ENCODE assay signal across 8 cellular contexts in the genomic region with DNA sequence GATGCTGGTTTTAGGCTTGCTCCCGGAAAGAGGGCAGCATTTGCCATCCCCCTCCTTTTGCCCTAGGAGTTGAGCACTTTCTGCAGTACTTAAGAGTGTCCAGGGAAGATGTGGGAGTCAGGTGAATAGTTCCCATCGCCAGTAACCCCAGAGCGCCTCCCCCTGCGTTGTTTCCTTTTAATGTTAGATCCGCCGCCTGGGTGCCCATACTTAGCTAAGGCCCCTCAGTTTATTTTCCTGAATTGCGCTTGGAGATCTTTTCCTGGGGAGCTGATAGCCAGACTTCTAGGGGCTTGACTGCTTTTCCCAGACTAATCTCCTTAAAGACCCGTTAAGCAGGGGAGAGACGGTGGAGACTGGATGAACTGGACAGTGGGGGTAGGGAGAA. TPM values are rescaled to one million over a fixed set of nuclear protein-coding genes. Genes with fewer than 3 reads are reported as not detected.
DNase-seq lines count a peak whose midpoint lies in the region; ATAC-seq and TF ChIP-seq lines count a peak whose summit lies in the region.

No MANE protein-coding gene starts in this region.

- WGBS in esophagus muscularis mucosa, result 0% methylated on average over 9 of the region's 9 CpGs

- POLR2A ChIA-PET in AG04450 (lab: Yijun Ruan, JAX), result no interaction called here
- POLR2A ChIA-PET in CD4-positive, alpha-beta memory T cell (lab: Charles Lee; ENCODE audit: partially characterized antibody), result no interaction called here

- peaks cover 0 to 3% (median 0%) of the 10 kb centered on the region in 8 donors for H3K9me3 Mint-ChIP-seq in CD4-positive, alpha-beta memory T cell

- H3K27ac Mint-ChIP-seq in CD4-positive, alpha-beta memory T cell, result no peak overlapping the region

- peaks cover 11 to 73% (median 55%) of the 10 kb centered on the region in 4 donors for H3K4me1 ChIP-seq in esophagus muscularis mucosa
- no peaks in the 10 kb centered on the region for H3K4me1 ChIP-seq in CD4-positive, alpha-beta memory T cell (ENCODE audit: insufficient read depth, low read length)

- H3K27me3 ChIP-seq in AG04450 (ENCODE audit: control insufficient read depth, insufficient read depth, low read length), result no peaks in the 10 kb centered on the region
- H3K27me3 ChIP-seq in esophagus muscularis mucosa, result peaks cover 0 to 17% (median 0%) of the 10 kb centered on the region in 4 donors
- H3K27me3 ChIP-seq in CD4-positive, alpha-beta memory T cell (ENCODE audit: insufficient read depth, low read length), result no peaks in the 10 kb centered on the region

- TF ChIP-seq CTCF in AG04450 (IDR thresholded peaks at IDR 0.05; ENCODE audit: low read depth, low read length) (no peak), esophagus muscularis mucosa (IDR thresholded peaks at IDR 0.05) (no peak), omental fat pad (IDR thresholded peaks at IDR 0.05) (no peak)

- peak overlapping the region in 1 of 8 donors; percentile 43 for H3K4me3 Mint-ChIP-seq in CD4-positive, alpha-beta memory T cell

- TF ChIP-seq EP300 in esophagus muscularis mucosa (IDR thresholded peaks at IDR 0.05), result no peak

- peak overlapping the region; percentile 7; the same call in 1 of the 2 replicates for H3K4me3 ChIP-seq in AG04450 (ENCODE audit: low read depth, low read length)
- H3K4me3 ChIP-seq in esophagus muscularis mucosa, result peak overlapping the region; percentile 65 to 80 (median 74)
- no peak overlapping the region for H3K4me3 ChIP-seq in CD4-positive, alpha-beta memory T cell (ENCODE audit: low read length in 2 of 2)

- no peaks in the 10 kb centered on the region for H3K36me3 ChIP-seq in esophagus muscularis mucosa
- H3K36me3 ChIP-seq in CD4-positive, alpha-beta memory T cell (ENCODE audit: insufficient read depth, low read length), result no peaks in the 10 kb centered on the region

- H3K36me3 Mint-ChIP-seq in CD4-positive, alpha-beta memory T cell, result no peaks in the 10 kb centered on the region

- peaks cover 0 to 6% (median under 1%) of the 10 kb centered on the region in 4 donors for H3K4me1 Mint-ChIP-seq in CD4-positive, alpha-beta memory T cell

- CTCF ChIA-PET in AG04450 (lab: Charles Lee), result no interaction called here
- CTCF ChIA-PET in CD4-positive, alpha-beta memory T cell (lab: Charles Lee; ENCODE audit: partially characterized antibody), result no interaction called here

- H3K9me3 ChIP-seq in AG04450 (ENCODE audit: control insufficient read depth, insufficient read depth, low read length) (peaks cover 35% of the 10 kb centered on the region), esophagus muscularis mucosa (no peaks in the 10 kb centered on the region)
- no peaks in the 10 kb centered on the region for H3K9me3 ChIP-seq in CD4-positive, alpha-beta memory T cell (ENCODE audit: control insufficient read depth in 1 of 2, low read length in 2 of 2)

- H3K27me3 Mint-ChIP-seq in CD4-positive, alpha-beta memory T cell, result peaks cover 22 to 25% of the 10 kb centered on the region in 2 donors

- TF ChIP-seq POLR2A in esophagus muscularis mucosa (IDR thresholded peaks at IDR 0.05; ENCODE audit: low read depth), result no peak

- peak; percentile 1 for ATAC-seq in omental fat pad (ENCODE audit: low FRiP score)
- no peak for ATAC-seq in GM19023 (IDR thresholded peaks at IDR 0.05; ENCODE audit: unreplicated experiment)

- no peak for DNase-seq in AG04450 (ENCODE audit: low read depth, low spot score)
- peak; percentile 66 for DNase-seq in NCI-H524 treated with DMSO at 0.1 percent for 48 hours (lab: John Stamatoyannopoulos, UW)
- DNase-seq in esophagus muscularis mucosa (ENCODE audit: extremely low spot score), result no peak
- no peak for DNase-seq in omental fat pad (ENCODE audit: low spot score)
- DNase-seq in NCI-H2107 (lab: John Stamatoyannopoulos, UW), result no peak
- DNase-seq in activated T-cell treated with anti-CD3 and anti-CD28 coated beads, Interleukin-2, amount 50 U/mL, for 48 hours, result no peak
- DNase-seq in CD4-positive, alpha-beta memory T cell, result no peak

- H3K27ac ChIP-seq in AG04450 (ENCODE audit: low read depth, low read length) (no peak overlapping the region), esophagus muscularis mucosa (replicated peaks in 1 of 4) (peak overlapping the region; percentile 83 to 87 (median 84))
- H3K27ac ChIP-seq in CD4-positive, alpha-beta memory T cell (ENCODE audit: low read depth, low read length), result no peak overlapping the region

- intact Hi-C loops in esophagus muscularis mucosa (cut with DNase I), result loop anchor here (1.0 kb wide), 1 partner anchor 74 kb away; no protein-coding TSS in a partner anchor
- intact Hi-C loops in CD4-positive, alpha-beta memory T cell (cut with micrococcal nuclease), result no loop called here

RNA-seq across cellular contexts. Expression of gene PCDHAC2, which starts 0.4 kb away (rescaled TPM):
- not detected in 2 replicates for polyA plus RNA-seq in AG04450 (2011; rRNA removed)
- not detected in 2 replicates for polyA minus RNA-seq in AG04450 (2011; rRNA and poly(A)+ RNA removed)
- total RNA-seq in esophagus muscularis mucosa (10 to 100 TPM in 3 of 4 donors, 1 to 10 TPM in 1; 8.8 to 26.6 (median 18.0) TPM), omental fat pad (10 to 100 TPM in 1 of 4 donors, 1 to 10 TPM in 3; 3.1 to 10.0 (median 3.8) TPM)
- not detected for total RNA-seq in CD4-positive, alpha-beta memory T cell
- not detected for polyA plus RNA-seq in CD4-positive, alpha-beta memory T cell

RNA-seq across cellular contexts. Expression of gene PCDHAC1, which starts 39.8 kb away (rescaled TPM):
- 0.02 and 0.04 TPM in 2 replicates for polyA plus RNA-seq in AG04450 (2011; rRNA removed)
- 0.14 TPM in 1 of 2 replicates, not detected in the other for polyA minus RNA-seq in AG04450 (2011; rRNA and poly(A)+ RNA removed)
- total RNA-seq in esophagus muscularis mucosa (1 to 10 TPM; 1.7 to 5.4 (median 4.4) TPM), omental fat pad (1 to 10 TPM in 2 of 4 donors, under 1 TPM in 2; 0.47 to 2.1 (median 0.87) TPM)
- total RNA-seq in CD4-positive, alpha-beta memory T cell, result not detected
- not detected for polyA plus RNA-seq in CD4-positive, alpha-beta memory T cell

Comparison
In these comparisons a context has a peak if more than half of its experiments do, and no peak if none do; other contexts are left out.
1. H3K27ac ChIP-seq: peak in esophagus muscularis mucosa (4 of 4); none in AG04450 (single experiment) and CD4-positive, alpha-beta memory T cell (single experiment).
2. H3K4me3 ChIP-seq: peak in AG04450 (single experiment) and esophagus muscularis mucosa (4 of 4); none in CD4-positive, alpha-beta memory T cell (0 of 2).
3. RNA of gene PCDHAC2, which starts 0.4 kb away (total RNA-seq): 8.8 to 26.6 TPM in esophagus muscularis mucosa and 3.1 to 10.0 TPM in omental fat pad; not detected in CD4-positive, alpha-beta memory T cell; every median in the first group is over 4 times any median in the second.